In genomic region chr7:158834799-158835784, GRCh38 we compare ENCODE assay signal across 1 cellular context.
TF ChIP-seq lines count a peak whose summit lies in the region.

No MANE protein-coding gene starts in this region.

TF ChIP-seq in K562, 482 proteins besides CTCF, POLR2A, EP300 and RAD21 (continued from another document and continues in another):
- TF ChIP-seq ZMIZ1 (IDR thresholded peaks at IDR 0.05; ENCODE audit: low read depth in 2 of 2, low read length in 2 of 2) (peak in 1 of 2 experiments; percentile 19; a peak in 1 of 4 replicates), CEBPZ (IDR thresholded peaks at IDR 0.05; ENCODE audit: borderline replicate concordance, low read depth, low read length) (no peak), FOS (IDR thresholded peaks at IDR 0.05; ENCODE audit: extremely low read depth, insufficient read length) (no peak), HSF4 (CRISPR knock-in tag; IDR thresholded peaks at IDR 0.05; ENCODE audit: borderline replicate concordance) (no peak), RCOR1 (IDR thresholded peaks at IDR 0.05; ENCODE audit: borderline replicate concordance in 1 of 2, low read depth in 2 of 2, low read length in 2 of 2) (peak in 1 of 2 experiments; percentile 78; a peak in 2 of 4 replicates), TRIM24 (IDR thresholded peaks at IDR 0.05) (peak; percentile 97 to 98), MED1 (CRISPR knock-in tag; IDR thresholded peaks at IDR 0.05; ENCODE audit: borderline replicate concordance) (no peak), PRPF4 (IDR thresholded peaks at IDR 0.05; ENCODE audit: insufficient read depth, low read depth, low read length, poor library complexity, severe bottlenecking) (no peak), TGIF2 (CRISPR knock-in tag; IDR thresholded peaks at IDR 0.05) (no peak), HNRNPLL (IDR thresholded peaks at IDR 0.05; ENCODE audit: low read depth, low read length, poor library complexity, severe bottlenecking) (no peak), NFIX (CRISPR knock-in tag; IDR thresholded peaks at IDR 0.05; ENCODE audit: low read depth) (no peak), ZNF512 (tag; IDR thresholded peaks at IDR 0.05) (no peak), L3MBTL2 (IDR thresholded peaks at IDR 0.05) (peak; percentile 54; the same call in 1 of the 2 replicates), ATF7 (IDR thresholded peaks at IDR 0.05) (peak; percentile 68; the same call in 1 of the 2 replicates), CBX3 (IDR thresholded peaks at IDR 0.05; ENCODE audit: borderline replicate concordance in 1 of 2, low read length in 2 of 2) (peak in 1 of 2 experiments; percentile 81; a peak in 2 of 3 replicates), KLF10 (CRISPR knock-in tag; IDR thresholded peaks at IDR 0.05) (no peak), ADNP (tag; IDR thresholded peaks at IDR 0.05) (no peak), STAT5B (CRISPR knock-in tag; IDR thresholded peaks at IDR 0.05) (no peak), SPI1 (IDR thresholded peaks at IDR 0.05; ENCODE audit: borderline replicate concordance, low read depth, low read length) (no peak), TOE1 (IDR thresholded peaks at IDR 0.05; ENCODE audit: borderline replicate concordance) (peak; percentile 99), TOE1 (CRISPR knock-in tag; IDR thresholded peaks at IDR 0.05; ENCODE audit: borderline replicate concordance, low read depth) (no peak), TAF1 (IDR thresholded peaks at IDR 0.05; ENCODE audit: control insufficient read depth, extremely low read depth, insufficient read depth, low read length, severe bottlenecking) (peak; percentile 40)
- TF ChIP-seq, protein P1, sequence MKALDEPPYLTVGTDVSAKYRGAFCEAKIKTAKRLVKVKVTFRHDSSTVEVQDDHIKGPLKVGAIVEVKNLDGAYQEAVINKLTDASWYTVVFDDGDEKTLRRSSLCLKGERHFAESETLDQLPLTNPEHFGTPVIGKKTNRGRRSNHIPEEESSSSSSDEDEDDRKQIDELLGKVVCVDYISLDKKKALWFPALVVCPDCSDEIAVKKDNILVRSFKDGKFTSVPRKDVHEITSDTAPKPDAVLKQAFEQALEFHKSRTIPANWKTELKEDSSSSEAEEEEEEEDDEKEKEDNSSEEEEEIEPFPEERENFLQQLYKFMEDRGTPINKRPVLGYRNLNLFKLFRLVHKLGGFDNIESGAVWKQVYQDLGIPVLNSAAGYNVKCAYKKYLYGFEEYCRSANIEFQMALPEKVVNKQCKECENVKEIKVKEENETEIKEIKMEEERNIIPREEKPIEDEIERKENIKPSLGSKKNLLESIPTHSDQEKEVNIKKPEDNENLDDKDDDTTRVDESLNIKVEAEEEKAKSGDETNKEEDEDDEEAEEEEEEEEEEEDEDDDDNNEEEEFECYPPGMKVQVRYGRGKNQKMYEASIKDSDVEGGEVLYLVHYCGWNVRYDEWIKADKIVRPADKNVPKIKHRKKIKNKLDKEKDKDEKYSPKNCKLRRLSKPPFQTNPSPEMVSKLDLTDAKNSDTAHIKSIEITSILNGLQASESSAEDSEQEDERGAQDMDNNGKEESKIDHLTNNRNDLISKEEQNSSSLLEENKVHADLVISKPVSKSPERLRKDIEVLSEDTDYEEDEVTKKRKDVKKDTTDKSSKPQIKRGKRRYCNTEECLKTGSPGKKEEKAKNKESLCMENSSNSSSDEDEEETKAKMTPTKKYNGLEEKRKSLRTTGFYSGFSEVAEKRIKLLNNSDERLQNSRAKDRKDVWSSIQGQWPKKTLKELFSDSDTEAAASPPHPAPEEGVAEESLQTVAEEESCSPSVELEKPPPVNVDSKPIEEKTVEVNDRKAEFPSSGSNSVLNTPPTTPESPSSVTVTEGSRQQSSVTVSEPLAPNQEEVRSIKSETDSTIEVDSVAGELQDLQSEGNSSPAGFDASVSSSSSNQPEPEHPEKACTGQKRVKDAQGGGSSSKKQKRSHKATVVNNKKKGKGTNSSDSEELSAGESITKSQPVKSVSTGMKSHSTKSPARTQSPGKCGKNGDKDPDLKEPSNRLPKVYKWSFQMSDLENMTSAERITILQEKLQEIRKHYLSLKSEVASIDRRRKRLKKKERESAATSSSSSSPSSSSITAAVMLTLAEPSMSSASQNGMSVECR (CRISPR knock-in tag; IDR thresholded peaks at IDR 0.05), result no peak
- TF ChIP-seq, protein P2, sequence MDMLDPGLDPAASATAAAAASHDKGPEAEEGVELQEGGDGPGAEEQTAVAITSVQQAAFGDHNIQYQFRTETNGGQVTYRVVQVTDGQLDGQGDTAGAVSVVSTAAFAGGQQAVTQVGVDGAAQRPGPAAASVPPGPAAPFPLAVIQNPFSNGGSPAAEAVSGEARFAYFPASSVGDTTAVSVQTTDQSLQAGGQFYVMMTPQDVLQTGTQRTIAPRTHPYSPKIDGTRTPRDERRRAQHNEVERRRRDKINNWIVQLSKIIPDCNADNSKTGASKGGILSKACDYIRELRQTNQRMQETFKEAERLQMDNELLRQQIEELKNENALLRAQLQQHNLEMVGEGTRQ (CRISPR knock-in tag; IDR thresholded peaks at IDR 0.05), result peak; percentile 86
- TF ChIP-seq, protein P3, sequence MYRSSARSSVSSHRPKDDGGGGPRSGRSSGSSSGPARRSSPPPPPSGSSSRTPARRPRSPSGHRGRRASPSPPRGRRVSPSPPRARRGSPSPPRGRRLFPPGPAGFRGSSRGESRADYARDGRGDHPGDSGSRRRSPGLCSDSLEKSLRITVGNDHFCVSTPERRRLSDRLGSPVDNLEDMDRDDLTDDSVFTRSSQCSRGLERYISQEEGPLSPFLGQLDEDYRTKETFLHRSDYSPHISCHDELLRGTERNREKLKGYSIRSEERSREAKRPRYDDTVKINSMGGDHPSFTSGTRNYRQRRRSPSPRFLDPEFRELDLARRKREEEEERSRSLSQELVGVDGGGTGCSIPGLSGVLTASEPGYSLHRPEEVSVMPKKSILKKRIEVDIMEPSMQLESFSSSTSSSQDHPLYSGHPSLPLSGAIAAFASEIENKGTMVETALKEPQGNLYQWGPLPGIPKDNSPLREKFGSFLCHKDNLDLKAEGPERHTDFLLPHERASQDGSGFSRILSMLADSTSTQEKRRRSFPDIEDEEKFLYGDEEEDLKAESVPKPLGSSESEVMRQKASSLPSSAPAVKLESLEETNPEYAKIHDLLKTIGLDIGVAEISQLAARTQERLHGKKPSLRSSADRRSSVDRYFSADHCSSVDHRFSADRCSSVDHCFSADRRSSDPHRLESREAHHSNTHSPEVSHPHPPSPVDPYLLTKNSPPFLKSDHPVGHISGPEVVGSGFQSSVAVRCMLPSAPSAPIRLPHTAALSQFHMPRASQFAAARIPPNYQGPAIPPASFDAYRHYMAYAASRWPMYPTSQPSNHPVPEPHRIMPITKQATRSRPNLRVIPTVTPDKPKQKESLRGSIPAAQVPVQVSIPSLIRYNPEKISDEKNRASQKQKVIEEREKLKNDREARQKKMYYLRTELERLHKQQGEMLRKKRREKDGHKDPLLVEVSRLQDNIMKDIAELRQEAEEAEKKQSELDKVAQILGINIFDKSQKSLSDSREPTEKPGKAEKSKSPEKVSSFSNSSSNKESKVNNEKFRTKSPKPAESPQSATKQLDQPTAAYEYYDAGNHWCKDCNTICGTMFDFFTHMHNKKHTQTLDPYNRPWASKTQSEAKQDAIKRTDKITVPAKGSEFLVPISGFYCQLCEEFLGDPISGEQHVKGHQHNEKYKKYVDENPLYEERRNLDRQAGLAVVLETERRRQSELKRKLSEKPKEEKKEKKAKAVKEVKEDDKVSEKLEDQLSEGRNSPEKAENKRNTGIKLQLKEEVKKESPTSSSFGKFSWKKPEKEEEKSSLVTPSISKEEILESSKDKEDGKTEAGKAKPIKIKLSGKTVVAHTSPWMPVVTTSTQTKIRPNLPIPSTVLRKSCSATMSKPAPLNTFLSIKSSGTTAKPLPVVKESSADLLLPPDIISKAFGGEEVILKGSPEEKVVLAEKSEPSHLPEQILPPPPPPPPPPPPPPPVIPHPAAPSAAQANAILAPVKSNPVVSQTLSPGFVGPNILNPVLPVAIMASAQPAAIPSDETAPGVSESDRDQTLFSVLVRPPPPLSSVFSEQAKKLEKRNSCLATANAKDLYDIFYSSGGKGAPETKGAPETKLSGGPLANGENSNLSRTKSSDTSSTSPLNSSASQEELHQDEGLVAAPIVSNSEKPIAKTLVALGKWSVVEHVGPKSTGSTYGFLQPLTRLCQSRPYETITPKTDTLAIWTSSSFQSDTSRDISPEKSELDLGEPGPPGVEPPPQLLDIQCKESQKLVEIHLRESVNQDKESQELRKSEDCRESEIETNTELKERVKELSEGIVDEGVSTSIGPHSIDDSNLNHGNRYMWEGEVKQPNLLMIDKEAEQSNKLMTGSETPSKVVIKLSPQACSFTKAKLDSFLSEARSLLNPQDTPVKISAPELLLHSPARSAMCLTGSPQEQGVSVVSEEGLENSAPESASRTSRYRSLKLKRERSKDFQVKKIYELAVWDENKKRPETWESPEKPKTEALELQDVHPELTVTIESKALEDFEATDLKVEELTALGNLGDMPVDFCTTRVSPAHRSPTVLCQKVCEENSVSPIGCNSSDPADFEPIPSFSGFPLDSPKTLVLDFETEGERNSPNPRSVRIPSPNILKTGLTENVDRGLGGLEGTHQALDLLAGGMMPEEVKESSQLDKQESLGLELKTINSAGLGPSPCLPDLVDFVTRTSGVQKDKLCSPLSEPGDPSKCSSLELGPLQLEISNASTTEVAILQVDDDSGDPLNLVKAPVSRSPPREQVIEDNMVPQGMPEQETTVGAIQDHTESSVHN (IDR thresholded peaks at IDR 0.05; ENCODE audit: borderline replicate concordance in 1 of 2, low read depth in 1 of 2), result peak in 1 of 2 experiments; percentile 47; a peak in 1 of 4 replicates
- TF ChIP-seq, protein P4, sequence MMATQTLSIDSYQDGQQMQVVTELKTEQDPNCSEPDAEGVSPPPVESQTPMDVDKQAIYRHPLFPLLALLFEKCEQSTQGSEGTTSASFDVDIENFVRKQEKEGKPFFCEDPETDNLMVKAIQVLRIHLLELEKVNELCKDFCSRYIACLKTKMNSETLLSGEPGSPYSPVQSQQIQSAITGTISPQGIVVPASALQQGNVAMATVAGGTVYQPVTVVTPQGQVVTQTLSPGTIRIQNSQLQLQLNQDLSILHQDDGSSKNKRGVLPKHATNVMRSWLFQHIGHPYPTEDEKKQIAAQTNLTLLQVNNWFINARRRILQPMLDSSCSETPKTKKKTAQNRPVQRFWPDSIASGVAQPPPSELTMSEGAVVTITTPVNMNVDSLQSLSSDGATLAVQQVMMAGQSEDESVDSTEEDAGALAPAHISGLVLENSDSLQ (IDR thresholded peaks at IDR 0.05), result peak; percentile 88
